31 cellular contexts compared by ENCODE assay signal in the genomic region with DNA sequence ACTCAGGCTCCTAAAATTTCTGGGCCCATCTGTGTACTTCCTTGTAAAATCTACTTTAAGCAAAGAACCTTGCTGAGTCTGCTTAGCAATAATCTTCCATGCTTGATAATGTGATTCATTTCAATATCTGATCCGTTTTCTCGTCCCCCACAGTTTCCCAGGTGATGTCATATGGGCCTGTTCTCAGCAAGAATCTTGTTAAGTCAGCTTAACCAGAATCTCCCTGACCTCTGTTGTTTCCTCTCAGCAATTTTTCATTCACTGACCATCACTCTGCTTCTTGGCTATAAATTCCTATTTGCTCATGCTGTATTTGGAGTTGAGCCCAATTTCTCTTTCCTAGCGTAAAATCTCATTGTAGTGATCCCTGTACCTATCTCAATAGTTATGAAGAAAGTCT. TPM values are rescaled to one million over a fixed set of nuclear protein-coding genes. Genes with fewer than 3 reads are reported as not detected.
"Had no signal": no experiment of that assay in that cellular context is flagged by ENCODE, and none has a peak within 500 bp of the region (broad histone marks: within the 10 kb centered on the region; RNA-seq: fewer than 3 reads in every experiment).

No MANE protein-coding gene starts in this region.

- H3K27me3 Mint-ChIP-seq: activated CD4-positive, alpha-beta memory T cell treated with anti-CD3 and anti-CD28 coated beads for 36 hours; activated CD4-positive, alpha-beta T cell treated with anti-CD3 and anti-CD28 coated beads, Interleukin-2, amount 10 ng/mL, durations not matched to agents 7 days and 5 days; activated naive CD4-positive, alpha-beta T cell treated with anti-CD3 and anti-CD28 coated beads, Interleukin-2, amount 10 ng/mL, durations not matched to agents 7 days and 5 days; activated naive CD8-positive, alpha-beta T cell treated with anti-CD3 and anti-CD28 coated beads for 36 hours; activated T-helper 17 cell treated with anti-CD3 and anti-CD28 coated beads, Interleukin-2, amount 50 U/mL, for 72 hours; brain had no signal

- H3K36me3 Mint-ChIP-seq: activated CD4-positive, alpha-beta memory T cell treated with anti-CD3 and anti-CD28 coated beads for 36 hours; activated naive CD4-positive, alpha-beta T cell treated with anti-CD3 and anti-CD28 coated beads, Interleukin-2, amount 10 ng/mL, durations not matched to agents 7 days and 5 days; activated naive CD8-positive, alpha-beta T cell treated with anti-CD3 and anti-CD28 coated beads for 36 hours; brain had no signal

- H3K4me3 Mint-ChIP-seq: activated CD4-positive, alpha-beta memory T cell treated with anti-CD3 and anti-CD28 coated beads for 36 hours; activated CD4-positive, alpha-beta T cell treated with anti-CD3 and anti-CD28 coated beads, Interleukin-2, amount 10 ng/mL, durations not matched to agents 7 days and 5 days; activated naive CD4-positive, alpha-beta T cell treated with anti-CD3 and anti-CD28 coated beads, Interleukin-2, amount 10 ng/mL, durations not matched to agents 7 days and 5 days; activated naive CD8-positive, alpha-beta T cell treated with anti-CD3 and anti-CD28 coated beads for 36 hours; activated T-helper 17 cell treated with anti-CD3 and anti-CD28 coated beads, Interleukin-2, amount 50 U/mL, for 72 hours; brain had no signal

- H3K27ac Mint-ChIP-seq: activated CD4-positive, alpha-beta memory T cell treated with anti-CD3 and anti-CD28 coated beads for 36 hours; activated CD4-positive, alpha-beta T cell treated with anti-CD3 and anti-CD28 coated beads, Interleukin-2, amount 10 ng/mL, durations not matched to agents 7 days and 5 days; activated naive CD4-positive, alpha-beta T cell treated with anti-CD3 and anti-CD28 coated beads, Interleukin-2, amount 10 ng/mL, durations not matched to agents 7 days and 5 days; activated naive CD8-positive, alpha-beta T cell treated with anti-CD3 and anti-CD28 coated beads for 36 hours; activated T-helper 17 cell treated with anti-CD3 and anti-CD28 coated beads, Interleukin-2, amount 50 U/mL, for 72 hours; brain had no signal

- H3K27me3 ChIP-seq: Peyer's patch, SJCRH30 had no signal

- H3K36me3 ChIP-seq: Peyer's patch, SJCRH30 had no signal

- DNase-seq: activated CD4-positive, alpha-beta memory T cell treated with anti-CD3 and anti-CD28 coated beads for 36 hours; activated CD4-positive, alpha-beta T cell treated with anti-CD3 and anti-CD28 coated beads, Interleukin-2, amount 10 ng/mL, durations not matched to agents 7 days and 5 days; activated CD4-positive, CD25-positive, alpha-beta regulatory T cell; activated CD8-positive, alpha-beta memory T cell treated with anti-CD3 and anti-CD28 coated beads for 24 hours; activated gamma-delta T cell; activated naive CD4-positive, alpha-beta T cell treated with anti-CD3 and anti-CD28 coated beads, Interleukin-2, amount 10 ng/mL, durations not matched to agents 7 days and 5 days; activated naive CD8-positive, alpha-beta T cell treated with anti-CD3 and anti-CD28 coated beads for 36 hours; activated T-cell treated with anti-CD3 and anti-CD28 coated beads for 4 hours; activated T-cell treated with anti-CD3 and anti-CD28 coated beads, Interleukin-2, amount 50 U/mL, for 48 hours; aorta; cerebellar nuclear complex; KBM-7; NCI-H1092; NCI-H1417; NCI-H2029; NCI-H2107; NCI-H2171 treated with DMSO at 0.1 percent for 48 hours; NCI-H345; NCI-H510A; NCI-H526 treated with DMSO at 0.1 percent for 48 hours; Peyer's patch; Right ventricle myocardium superior; SJCRH30; SK-N-SH; T-helper 1 cell had no signal

- H3K4me1 Mint-ChIP-seq: activated CD4-positive, alpha-beta T cell treated with anti-CD3 and anti-CD28 coated beads, Interleukin-2, amount 10 ng/mL, durations not matched to agents 7 days and 5 days; activated naive CD4-positive, alpha-beta T cell treated with anti-CD3 and anti-CD28 coated beads, Interleukin-2, amount 10 ng/mL, durations not matched to agents 7 days and 5 days; activated naive CD8-positive, alpha-beta T cell treated with anti-CD3 and anti-CD28 coated beads for 36 hours; activated T-helper 17 cell treated with anti-CD3 and anti-CD28 coated beads, Interleukin-2, amount 50 U/mL, for 72 hours; brain had no signal

- H3K4me3 ChIP-seq: Peyer's patch, SJCRH30 had no signal

- ATAC-seq: activated T-helper 17 cell treated with anti-CD3 and anti-CD28 coated beads, Interleukin-2, amount 50 U/mL, for 72 hours had no signal

- H3K9me3 Mint-ChIP-seq: activated CD4-positive, alpha-beta T cell treated with anti-CD3 and anti-CD28 coated beads, Interleukin-2, amount 10 ng/mL, durations not matched to agents 7 days and 5 days; activated naive CD4-positive, alpha-beta T cell treated with anti-CD3 and anti-CD28 coated beads, Interleukin-2, amount 10 ng/mL, durations not matched to agents 7 days and 5 days; activated naive CD8-positive, alpha-beta T cell treated with anti-CD3 and anti-CD28 coated beads for 36 hours; activated T-helper 17 cell treated with anti-CD3 and anti-CD28 coated beads, Interleukin-2, amount 50 U/mL, for 72 hours; brain had no signal

RNA-seq across cellular contexts. Expression of a gene that starts 13.9 kb away (rescaled TPM):
- total RNA-seq: activated CD4-positive, alpha-beta memory T cell treated with anti-CD3 and anti-CD28 coated beads for 36 hours; activated CD4-positive, alpha-beta T cell treated with anti-CD3 and anti-CD28 coated beads, Interleukin-2, amount 10 ng/mL, durations not matched to agents 7 days and 5 days; activated naive CD8-positive, alpha-beta T cell treated with anti-CD3 and anti-CD28 coated beads for 36 hours; activated T-helper 17 cell treated with anti-CD3 and anti-CD28 coated beads, Interleukin-2, amount 50 U/mL, for 72 hours; aorta; cardiac septum; LHCN-M2; M059J; Peyer's patch; Right ventricle myocardium superior; SJCRH30; T-helper 2 cell treated with Interferon-gamma antibody and Interleukin-4, amounts not matched to agents 100 ng/mL and 5 ng/mL, for 36 hours had no signal

RNA-seq across cellular contexts. Expression of a gene that starts 20.7 kb away (rescaled TPM):
- total RNA-seq: activated CD4-positive, alpha-beta memory T cell treated with anti-CD3 and anti-CD28 coated beads for 36 hours; activated CD4-positive, alpha-beta T cell treated with anti-CD3 and anti-CD28 coated beads, Interleukin-2, amount 10 ng/mL, durations not matched to agents 7 days and 5 days; activated naive CD8-positive, alpha-beta T cell treated with anti-CD3 and anti-CD28 coated beads for 36 hours; activated T-helper 17 cell treated with anti-CD3 and anti-CD28 coated beads, Interleukin-2, amount 50 U/mL, for 72 hours; cardiac septum; LHCN-M2; M059J; Peyer's patch; Right ventricle myocardium superior; SJCRH30; T-helper 2 cell treated with Interferon-gamma antibody and Interleukin-4, amounts not matched to agents 100 ng/mL and 5 ng/mL, for 36 hours had no signal

RNA-seq across cellular contexts. Expression of a gene that starts 44.2 kb away (rescaled TPM):
- total RNA-seq: activated CD4-positive, alpha-beta memory T cell treated with anti-CD3 and anti-CD28 coated beads for 36 hours; activated CD4-positive, alpha-beta T cell treated with anti-CD3 and anti-CD28 coated beads, Interleukin-2, amount 10 ng/mL, durations not matched to agents 7 days and 5 days; activated naive CD8-positive, alpha-beta T cell treated with anti-CD3 and anti-CD28 coated beads for 36 hours; activated T-helper 17 cell treated with anti-CD3 and anti-CD28 coated beads, Interleukin-2, amount 50 U/mL, for 72 hours; aorta; cardiac septum; LHCN-M2; M059J; Peyer's patch; Right ventricle myocardium superior; T-helper 2 cell treated with Interferon-gamma antibody and Interleukin-4, amounts not matched to agents 100 ng/mL and 5 ng/mL, for 36 hours had no signal
